21 cellular contexts compared by ENCODE assay signal in the genomic region with DNA sequence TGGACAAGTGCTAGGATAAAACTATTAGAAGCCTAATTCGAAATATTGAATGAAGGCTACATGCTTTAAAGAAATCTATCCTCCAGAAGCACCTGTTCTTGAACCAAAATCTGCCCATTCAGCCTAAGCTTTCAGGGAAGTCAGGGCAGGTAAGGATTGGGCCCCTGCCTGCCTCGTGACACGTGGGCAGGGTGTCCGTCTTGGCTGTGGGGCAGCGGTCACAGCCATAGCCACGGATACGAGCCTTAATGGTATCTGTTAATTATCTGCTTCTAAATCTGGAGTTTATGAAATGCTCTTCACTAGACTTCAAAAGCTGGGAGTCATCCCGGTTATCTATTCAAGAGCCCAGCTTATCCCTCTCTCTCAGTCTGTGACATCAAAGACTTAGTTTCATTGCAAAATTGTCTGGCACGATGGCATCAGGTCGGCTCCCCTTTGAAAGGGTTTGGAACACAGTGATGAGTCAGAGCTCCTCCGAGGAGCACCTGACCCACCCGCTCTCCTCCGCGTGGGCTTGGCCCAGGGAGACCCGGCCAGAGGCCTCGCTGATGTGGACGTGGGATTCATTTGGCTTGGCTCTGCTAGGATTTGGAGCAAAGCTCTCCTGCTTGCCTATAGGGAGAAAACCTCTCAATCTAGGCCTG.
DNase-seq lines count a peak whose midpoint lies in the region; ATAC-seq, FAIRE-seq and TF ChIP-seq lines count a peak whose summit lies in the region.
"Had no signal": no experiment of that assay in that cellular context is flagged by ENCODE, and none has a peak within 500 bp of the region (broad histone marks: within the 10 kb centered on the region; RNA-seq: fewer than 3 reads in every experiment).

No MANE protein-coding gene starts in this region.

- H3K4me3 ChIP-seq in adrenal gland = no peak overlapping the region
- H3K4me3 ChIP-seq in skeletal muscle tissue (ENCODE audit: low read length in 3 of 3) = peak overlapping the region in 2 of 3 donors; percentile 9 to 52
- H3K4me3 ChIP-seq: GM23248, SJCRH30 had no signal

- H3K27me3 Mint-ChIP-seq in activated CD4-positive, alpha-beta T cell treated with anti-CD3 and anti-CD28 coated beads, Interleukin-2, amount 10 ng/mL, durations not matched to agents 24 days and 14 days = peaks cover 29% of the 10 kb centered on the region

- peak overlapping the region in 3 of 5 donors; percentile 18 to 62 (median 41) for H3K27ac ChIP-seq in adrenal gland
- H3K27ac ChIP-seq in skeletal muscle tissue (ENCODE audit: low read depth, low read length) = peak overlapping the region; percentile 83
- H3K27ac ChIP-seq: GM23248, RWPE1, SJCRH30 had no signal

- no peaks in the 10 kb centered on the region for H3K4me1 ChIP-seq in adrenal gland (replicated peaks in 1 of 2)
- peaks cover 0 to 23% (median 4%) of the 10 kb centered on the region in 3 donors for H3K4me1 ChIP-seq in skeletal muscle tissue (ENCODE audit: control insufficient read depth in 3 of 3, insufficient read depth in 3 of 3, low read length in 3 of 3)

- H3K9me3 Mint-ChIP-seq in activated CD4-positive, alpha-beta T cell treated with anti-CD3 and anti-CD28 coated beads, Interleukin-2, amount 10 ng/mL, durations not matched to agents 24 days and 14 days = peaks cover 3% of the 10 kb centered on the region

- TF ChIP-seq POLR2A in adrenal gland (IDR thresholded peaks at IDR 0.05) = no peak

- H3K36me3 Mint-ChIP-seq in activated CD4-positive, alpha-beta T cell treated with anti-CD3 and anti-CD28 coated beads, Interleukin-2, amount 10 ng/mL, durations not matched to agents 24 days and 14 days (ENCODE audit: low read depth) = no peaks in the 10 kb centered on the region

- peak overlapping the region; percentile 14 to 57 (median 46) for H3K9ac ChIP-seq in skeletal muscle tissue (ENCODE audit: low read depth in 1 of 3, low read length in 3 of 3)
- H3K9ac ChIP-seq: GM23248 had no signal

- H3K27me3 ChIP-seq in adrenal gland = no peaks in the 10 kb centered on the region
- no peaks in the 10 kb centered on the region for H3K27me3 ChIP-seq in skeletal muscle tissue (ENCODE audit: control insufficient read depth in 3 of 3, insufficient read depth in 3 of 3, low read length in 3 of 3)
- H3K27me3 ChIP-seq: SJCRH30 had no signal

- H3K4me1 Mint-ChIP-seq in activated CD4-positive, alpha-beta T cell treated with anti-CD3 and anti-CD28 coated beads, Interleukin-2, amount 10 ng/mL, durations not matched to agents 24 days and 14 days = no peaks in the 10 kb centered on the region

- no peak for ATAC-seq in HG03565 (IDR thresholded peaks at IDR 0.05; ENCODE audit: unreplicated experiment)

- H3K27ac Mint-ChIP-seq in activated CD4-positive, alpha-beta T cell treated with anti-CD3 and anti-CD28 coated beads, Interleukin-2, amount 10 ng/mL, durations not matched to agents 24 days and 14 days = no peak overlapping the region

- TF ChIP-seq CTCF in adrenal gland (IDR thresholded peaks at IDR 0.05) (no peak), GM10266 (IDR thresholded peaks at IDR 0.05; ENCODE audit: control insufficient read depth, insufficient read depth, low read depth, missing control alignments) (no peak)

- H3K36me3 ChIP-seq in adrenal gland (replicated peaks in 1 of 2) (no peaks in the 10 kb centered on the region), skeletal muscle tissue (ENCODE audit: control insufficient read depth in 3 of 3, insufficient read depth in 3 of 3, low read length in 3 of 3) (no peaks in the 10 kb centered on the region)
- H3K36me3 ChIP-seq: SJCRH30 had no signal

- no peak for FAIRE-seq in GM19239 (lab: Jason Lieb, UNC)
- FAIRE-seq: GM12892 had no signal

- DNase-seq in activated CD4-positive, alpha-beta T cell treated with anti-CD3 and anti-CD28 coated beads, Interleukin-2, amount 10 ng/mL, durations not matched to agents 24 days and 14 days = peak; percentile 11
- no peak for DNase-seq in activated CD4-positive, alpha-beta T cell treated with anti-CD3 and anti-CD28 coated beads, Interleukin-2, amount 50 U/mL, for 4 hours
- DNase-seq in adrenal gland = peak in 6 of 7 donors; percentile 72 to 84 (median 74)
- DNase-seq in islet precursor cell = peak; percentile 89
- no peak for DNase-seq in GM10266 (ENCODE audit: extremely low spot score)
- DNase-seq in GM19239 (ENCODE audit: insufficient read length, low spot score) = no peak
- DNase-seq: 8988T; C1 segment of cervical spinal cord; GM23248; Kasumi-1; NCI-H1417 treated with DMSO at 0.1 percent for 48 hours; NCI-H2081 treated with DMSO at 0.1 percent for 48 hours; NCI-H2227 treated with DMSO at 0.1 percent for 48 hours; NCI-H524 treated with DMSO at 0.1 percent for 48 hours; NK-92 treated with Interleukin-12 subunit alpha and Interleukin-12 subunit beta, amount 100 ng/mL, for 24 hours; OCI-M1; SJCRH30 had no signal

- H3K4me3 Mint-ChIP-seq in activated CD4-positive, alpha-beta T cell treated with anti-CD3 and anti-CD28 coated beads, Interleukin-2, amount 10 ng/mL, durations not matched to agents 24 days and 14 days = no peak overlapping the region

- H3K9me3 ChIP-seq in adrenal gland (replicated peaks in 1 of 3) (no peaks in the 10 kb centered on the region), skeletal muscle tissue (ENCODE audit: control insufficient read depth in 3 of 3, low read length in 3 of 3) (no peaks in the 10 kb centered on the region)

- 59 to 70% (median 64%) methylated on average over 15 to 17 of the region's 17 CpGs for WGBS in adrenal gland, 4 donors

- intact Hi-C loops in activated CD4-positive, alpha-beta T cell treated with anti-CD3 and anti-CD28 coated beads, Interleukin-2, amount 10 ng/mL, durations not matched to agents 24 days and 14 days (cut with micrococcal nuclease) = no loop called here
- intact Hi-C loops in adrenal gland (cut with DNase I) = no loop called here

Comparison
In these comparisons a context has a peak if more than half of its experiments do, and no peak if none do; other contexts are left out.
1. DNase-seq: peak in activated CD4-positive, alpha-beta T cell treated with anti-CD3 and anti-CD28 coated beads, Interleukin-2, amount 10 ng/mL, durations not matched to agents 24 days and 14 days (single experiment), adrenal gland (6 of 7) and islet precursor cell (single experiment); none in activated CD4-positive, alpha-beta T cell treated with anti-CD3 and anti-CD28 coated beads, Interleukin-2, amount 50 U/mL, for 4 hours (0 of 2), GM10266 (single experiment) and GM19239 (single experiment).
2. H3K4me3 ChIP-seq: peak in skeletal muscle tissue (2 of 3); none in adrenal gland (0 of 4).